ENCODE assay signal across 9 cellular contexts in the genomic region with DNA sequence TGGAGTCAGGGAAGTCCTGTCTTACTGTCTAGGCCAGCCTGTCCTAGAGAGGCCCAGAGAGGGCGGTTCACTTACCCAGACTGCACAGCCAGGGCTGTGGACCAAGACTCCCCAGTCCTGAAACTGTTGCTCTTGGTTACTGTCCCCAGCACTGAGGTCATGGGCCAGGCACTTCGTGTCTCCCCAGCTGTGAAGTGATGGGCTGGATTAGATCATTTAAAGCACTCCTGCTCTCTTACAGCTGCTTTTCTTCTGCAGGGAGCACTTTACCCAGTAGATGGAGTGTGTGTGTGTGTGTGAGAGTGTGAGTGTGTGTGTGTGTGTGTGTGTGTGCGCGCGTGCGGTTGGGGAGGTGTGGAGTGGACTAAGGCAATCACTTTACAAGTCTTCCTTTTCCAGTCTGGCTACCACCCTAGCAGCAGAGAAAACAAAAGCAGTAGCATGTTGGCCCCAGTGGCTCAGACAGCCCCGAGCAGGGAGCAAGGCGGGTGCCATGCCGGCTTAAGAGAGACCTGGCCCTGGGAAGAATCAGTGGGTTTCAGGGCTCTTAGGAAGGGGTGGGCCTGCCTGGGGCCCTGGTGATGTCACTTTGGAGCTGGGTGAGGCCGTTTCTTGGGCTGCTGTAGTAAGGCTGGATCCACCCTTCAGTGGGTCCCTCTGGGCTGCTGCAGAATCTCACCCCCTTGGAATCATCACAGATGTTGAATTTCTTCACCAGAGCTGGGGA. TPM values are rescaled to one million over a fixed set of nuclear protein-coding genes. Genes with fewer than 3 reads are reported as not detected.
DNase-seq lines count a peak whose midpoint lies in the region; ATAC-seq and FAIRE-seq lines count a peak whose summit lies in the region.
"Had no signal": no experiment of that assay in that cellular context is flagged by ENCODE, and none has a peak within 500 bp of the region (broad histone marks: within the 10 kb centered on the region; RNA-seq: fewer than 3 reads in every experiment).

No MANE protein-coding gene starts in this region.

- CTCF ChIA-PET in activated naive CD4-positive, alpha-beta T cell treated with anti-CD3 and anti-CD28 coated beads for 36 hours (lab: Charles Lee), result interaction anchor here (0.7 to 2.1 kb wide), 4 partner anchors 77 to 200 kb away, joined by 3 to 9 read pairs (median 3); no protein-coding TSS in a partner anchor

- peak; percentile 62 for DNase-seq in activated naive CD4-positive, alpha-beta T cell treated with anti-CD3 and anti-CD28 coated beads for 36 hours
- no peak for DNase-seq in activated naive CD4-positive, alpha-beta T cell treated with anti-CD3 and anti-CD28 coated beads, Interleukin-2, amount 50 U/mL, for 16 hours
- DNase-seq in SW480 (ENCODE audit: low spot score) (peak; percentile 48), glomerular visceral epithelial cell (ENCODE audit: extremely low spot score) (peak; percentile 85), HTR-8/SVneo (ENCODE audit: insufficient read length, low spot score) (no peak), NCI-H146 treated with DMSO at 0.1 percent for 48 hours (lab: John Stamatoyannopoulos, UW; ENCODE audit: unreplicated experiment) (no peak), mucosa of gallbladder (ENCODE audit: low spot score) (no peak)
- no peak for DNase-seq in stimulated activated effector memory CD8-positive, alpha-beta T cell treated with anti-CD3 and anti-CD28 coated beads, Interleukin-12 subunit alpha, Interleukin-12 subunit beta, amount 100 ng/mL, for 72 hours (ENCODE audit: low spot score in 2 of 2)
- DNase-seq: activated naive CD8-positive, alpha-beta T cell treated with anti-CD3 and anti-CD28 coated beads, Interleukin-2, amount 10 ng/mL, durations not matched to agents 7 days and 5 days had no signal

- H3K4me1 Mint-ChIP-seq in activated naive CD4-positive, alpha-beta T cell treated with anti-CD3 and anti-CD28 coated beads for 36 hours (ENCODE audit: low read depth), result peaks cover 14% of the 10 kb centered on the region
- H3K4me1 Mint-ChIP-seq in stimulated activated effector memory CD8-positive, alpha-beta T cell treated with anti-CD3 and anti-CD28 coated beads, Interleukin-12 subunit alpha, Interleukin-12 subunit beta, amount 100 ng/mL, for 72 hours, result peaks cover 11% of the 10 kb centered on the region

- peak overlapping the region; percentile 23 for H3K27ac Mint-ChIP-seq in activated naive CD4-positive, alpha-beta T cell treated with anti-CD3 and anti-CD28 coated beads for 36 hours
- H3K27ac Mint-ChIP-seq in stimulated activated effector memory CD8-positive, alpha-beta T cell treated with anti-CD3 and anti-CD28 coated beads, Interleukin-12 subunit alpha, Interleukin-12 subunit beta, amount 100 ng/mL, for 72 hours, result no peak overlapping the region
- H3K27ac Mint-ChIP-seq: activated naive CD8-positive, alpha-beta T cell treated with anti-CD3 and anti-CD28 coated beads, Interleukin-2, amount 10 ng/mL, durations not matched to agents 7 days and 5 days had no signal

- peak; percentile 67 for ATAC-seq in stimulated activated effector memory CD8-positive, alpha-beta T cell treated with anti-CD3 and anti-CD28 coated beads, Interleukin-12 subunit alpha, Interleukin-12 subunit beta, amount 100 ng/mL, for 72 hours

- no peaks in the 10 kb centered on the region for H3K36me3 Mint-ChIP-seq in activated naive CD4-positive, alpha-beta T cell treated with anti-CD3 and anti-CD28 coated beads for 36 hours (ENCODE audit: low read depth)
- no peaks in the 10 kb centered on the region for H3K36me3 Mint-ChIP-seq in stimulated activated effector memory CD8-positive, alpha-beta T cell treated with anti-CD3 and anti-CD28 coated beads, Interleukin-12 subunit alpha, Interleukin-12 subunit beta, amount 100 ng/mL, for 72 hours
- H3K36me3 Mint-ChIP-seq: activated naive CD8-positive, alpha-beta T cell treated with anti-CD3 and anti-CD28 coated beads, Interleukin-2, amount 10 ng/mL, durations not matched to agents 7 days and 5 days had no signal

- H3K4me3 Mint-ChIP-seq in activated naive CD4-positive, alpha-beta T cell treated with anti-CD3 and anti-CD28 coated beads for 36 hours, result no peak overlapping the region
- no peak overlapping the region for H3K4me3 Mint-ChIP-seq in stimulated activated effector memory CD8-positive, alpha-beta T cell treated with anti-CD3 and anti-CD28 coated beads, Interleukin-12 subunit alpha, Interleukin-12 subunit beta, amount 100 ng/mL, for 72 hours
- H3K4me3 Mint-ChIP-seq: activated naive CD8-positive, alpha-beta T cell treated with anti-CD3 and anti-CD28 coated beads, Interleukin-2, amount 10 ng/mL, durations not matched to agents 7 days and 5 days had no signal

- no peak for FAIRE-seq in HTR-8/SVneo (lab: Jason Lieb, UNC)

- H3K27me3 Mint-ChIP-seq in activated naive CD4-positive, alpha-beta T cell treated with anti-CD3 and anti-CD28 coated beads for 36 hours (ENCODE audit: low read depth), result no peaks in the 10 kb centered on the region

- intact Hi-C loops in activated naive CD4-positive, alpha-beta T cell treated with anti-CD3 and anti-CD28 coated beads for 36 hours (cut with micrococcal nuclease), result loop anchor here (1.0 to 5.0 kb wide), 4 partner anchors 20 to 131 kb away; no protein-coding TSS in a partner anchor

- H3K9me3 Mint-ChIP-seq in activated naive CD4-positive, alpha-beta T cell treated with anti-CD3 and anti-CD28 coated beads for 36 hours, result no peaks in the 10 kb centered on the region
- H3K9me3 Mint-ChIP-seq in stimulated activated effector memory CD8-positive, alpha-beta T cell treated with anti-CD3 and anti-CD28 coated beads, Interleukin-12 subunit alpha, Interleukin-12 subunit beta, amount 100 ng/mL, for 72 hours, result no peaks in the 10 kb centered on the region
- H3K9me3 Mint-ChIP-seq: activated naive CD8-positive, alpha-beta T cell treated with anti-CD3 and anti-CD28 coated beads, Interleukin-2, amount 10 ng/mL, durations not matched to agents 7 days and 5 days had no signal

RNA-seq across cellular contexts. Expression of a gene that starts 2.4 kb away (rescaled TPM):
- 1 to 10 TPM; 4.8 to 5.0 TPM for total RNA-seq in activated naive CD4-positive, alpha-beta T cell treated with anti-CD3 and anti-CD28 coated beads for 36 hours
- total RNA-seq in mucosa of gallbladder, result 25.3 TPM

Comparison
In these comparisons a context has a peak if more than half of its experiments do, and no peak if none do; other contexts are left out.
1. DNase-seq: peak in activated naive CD4-positive, alpha-beta T cell treated with anti-CD3 and anti-CD28 coated beads for 36 hours (single experiment), SW480 (single experiment) and glomerular visceral epithelial cell (single experiment); none in activated naive CD4-positive, alpha-beta T cell treated with anti-CD3 and anti-CD28 coated beads, Interleukin-2, amount 50 U/mL, for 16 hours (single experiment), stimulated activated effector memory CD8-positive, alpha-beta T cell treated with anti-CD3 and anti-CD28 coated beads, Interleukin-12 subunit alpha, Interleukin-12 subunit beta, amount 100 ng/mL, for 72 hours (0 of 2), HTR-8/SVneo (single experiment), NCI-H146 treated with DMSO at 0.1 percent for 48 hours (single experiment) and mucosa of gallbladder (single experiment).